10 cellular contexts compared by ENCODE assay signal in the genomic region with DNA sequence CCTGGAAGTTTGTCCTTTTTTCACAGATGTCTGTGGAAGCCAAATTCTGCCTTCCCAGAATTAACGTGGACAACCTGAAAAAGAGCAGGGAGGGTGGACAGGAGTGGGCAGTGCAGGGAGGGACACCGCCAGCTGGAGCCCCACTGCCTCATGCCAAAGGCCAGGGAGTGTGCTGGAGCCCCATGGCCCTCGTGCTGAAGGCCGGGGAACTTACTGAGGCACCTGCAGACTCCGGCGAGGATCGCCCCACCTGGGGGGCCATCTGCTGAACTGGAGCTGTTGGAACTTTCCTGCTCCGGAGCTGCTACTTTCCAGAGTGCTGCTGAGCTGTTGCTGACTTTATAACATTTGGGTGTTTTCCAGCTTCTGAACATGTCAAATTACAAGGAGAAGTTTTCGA. TPM values are rescaled to one million over a fixed set of nuclear protein-coding genes. Genes with fewer than 3 reads are reported as not detected.
"Had no signal": no experiment of that assay in that cellular context is flagged by ENCODE, and none has a peak within 500 bp of the region (broad histone marks: within the 10 kb centered on the region; RNA-seq: fewer than 3 reads in every experiment).

No MANE protein-coding gene starts in this region.

- ATAC-seq: GM23338, HCT116, HepG2 had no signal

- H3K9me3 ChIP-seq: HAP-1 had no signal

- H3K27ac Mint-ChIP-seq: GM23338, HFFc6, IgD-negative memory B cell had no signal

- H2AFZ ChIP-seq: GM23338 had no signal

- H3K4me1 ChIP-seq: HAP-1 had no signal

- H3K4me2 ChIP-seq: GM23338 had no signal

- H3K36me3 ChIP-seq: HAP-1 had no signal

- H3K4me3 Mint-ChIP-seq: GM23338, HFFc6, IgD-negative memory B cell had no signal

- FAIRE-seq: H1, H54, HepG2 had no signal

- H3K27ac ChIP-seq: HL-60 had no signal

- H3K4me1 Mint-ChIP-seq: GM23338, IgD-negative memory B cell had no signal

- H3K4me3 ChIP-seq: GM23338, HAP-1 had no signal

- DNase-seq: HFFc6 had no signal

RNA-seq across cellular contexts. Expression of a gene that starts 35.2 kb away (rescaled TPM):
- total RNA-seq: H1, HT1080 had no signal
- polyA plus RNA-seq: IgD-negative memory B cell had no signal

RNA-seq across cellular contexts. Expression of a gene that starts 39.8 kb away (rescaled TPM):
- total RNA-seq: GM23338, H1, HepG2, HFFc6 had no signal
- polyA plus RNA-seq: GM23338, HepG2 had no signal

RNA-seq across cellular contexts. Expression of a gene that starts 45.5 kb away (rescaled TPM):
- polyA plus RNA-seq: IgD-negative memory B cell had no signal
